Comparison of ENCODE assay signal across 8 cellular contexts in the genomic region with DNA sequence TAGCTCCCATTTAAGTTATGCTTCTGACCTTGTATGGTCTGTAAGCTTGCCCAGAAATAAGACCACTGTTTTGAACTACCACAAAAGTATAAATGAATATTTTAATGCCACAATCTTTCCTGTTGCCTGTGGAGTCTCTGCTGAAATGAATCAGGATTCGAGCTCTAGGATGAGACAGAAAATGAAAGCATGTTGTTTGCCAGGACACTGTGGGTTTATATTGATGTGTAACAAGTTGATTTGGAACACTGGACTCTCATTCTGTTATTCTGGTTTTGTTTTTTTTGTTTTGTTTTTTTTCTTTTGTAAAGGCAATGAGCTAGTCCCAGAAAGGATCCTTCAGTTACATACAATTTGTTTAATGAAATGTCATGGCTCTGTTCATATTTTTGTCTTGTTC. TPM values are rescaled to one million over a fixed set of nuclear protein-coding genes. Genes with fewer than 3 reads are reported as not detected.
DNase-seq lines count a peak whose midpoint lies in the region; ATAC-seq and TF ChIP-seq lines count a peak whose summit lies in the region.
"Not testable (repeated sequence)": the region's sequence is repeated elsewhere in the genome, so short reads cannot be mapped to it uniquely, and the experiment has no call there.

No MANE protein-coding gene starts in this region.

- POLR2A ChIA-PET in OCI-LY7 (lab: Charles Lee) (interaction anchor here (0.5 to 0.7 kb wide), 4 partner anchors 130 to 1198 kb away, joined by 3 to 4 read pairs (median 4); no protein-coding TSS in a partner anchor), MCF 10A (lab: Yijun Ruan, JAX) (interaction anchor here (0.7 to 1.3 kb wide), 5 partner anchors 9 to 129 kb away, joined by 3 to 4 read pairs (median 3); a partner anchor contains a TSS)
- POLR2A ChIA-PET in activated CD4-positive, alpha-beta T cell treated with anti-CD3 and anti-CD28 coated beads for 36 hours (lab: Charles Lee) = interaction anchor here (0.6 kb wide), 1 partner anchor 11 kb away, joined by 6 read pairs; no protein-coding TSS in a partner anchor

- not testable (repeated sequence) for H4K20me1 ChIP-seq in OCI-LY7 (ENCODE audit: insufficient read depth, low read length)

- not testable (repeated sequence) for H3K9me2 ChIP-seq in OCI-LY7 (ENCODE audit: insufficient read depth, low read length)

- H3K4me1 Mint-ChIP-seq in activated CD4-positive, alpha-beta T cell treated with anti-CD3 and anti-CD28 coated beads for 36 hours; activated naive CD4-positive, alpha-beta T cell treated with anti-CD3 and anti-CD28 coated beads, Interleukin-2, amount 50 U/mL, for 24 hours; MCF 10A (ENCODE audit: insufficient read depth, unreplicated experiment); type B pancreatic cell (ENCODE audit: unreplicated experiment): not testable (repeated sequence)
- peaks cover 12 to 21% of the 10 kb centered on the region in 2 donors for H3K4me1 Mint-ChIP-seq in natural killer cell

- not testable (repeated sequence) for H3K9me3 ChIP-seq in OCI-LY7 (ENCODE audit: low read length)

- peaks cover 97% of the 10 kb centered on the region for H3K36me3 ChIP-seq in OCI-LY7 (ENCODE audit: insufficient read depth, low read length)

- intact Hi-C loops in OCI-LY7 (cut with micrococcal nuclease; ENCODE audit: unreplicated experiment); activated CD4-positive, alpha-beta T cell treated with anti-CD3 and anti-CD28 coated beads for 36 hours (cut with DNase I, micrococcal nuclease); natural killer cell (cut with micrococcal nuclease): not testable (repeated sequence)
- intact Hi-C loops in MCF 10A (cut with micrococcal nuclease) = loop anchor here (1.0 kb wide), 1 partner anchor 22 kb away; no protein-coding TSS in a partner anchor

- not testable (repeated sequence) for H3K4me3 Mint-ChIP-seq in activated CD4-positive, alpha-beta T cell treated with anti-CD3 and anti-CD28 coated beads for 36 hours; activated naive CD4-positive, alpha-beta T cell treated with anti-CD3 and anti-CD28 coated beads, Interleukin-2, amount 50 U/mL, for 24 hours; MCF 10A (ENCODE audit: unreplicated experiment); natural killer cell; type B pancreatic cell

- CTCF ChIA-PET in OCI-LY7 (lab: Charles Lee; ENCODE audit: unreplicated experiment) = not testable (repeated sequence)
- CTCF ChIA-PET in activated CD4-positive, alpha-beta T cell treated with anti-CD3 and anti-CD28 coated beads for 36 hours (lab: Charles Lee) = interaction anchor here (0.7 to 1.9 kb wide), 2 partner anchors 86 to 158 kb away, joined by 4 to 5 read pairs; no protein-coding TSS in a partner anchor
- CTCF ChIA-PET in MCF 10A (lab: Yijun Ruan, JAX) = interaction anchor here (0.6 to 2.0 kb wide), 2 partner anchors 15 to 163 kb away, joined by 3 to 12 read pairs; no protein-coding TSS in a partner anchor

- not testable (repeated sequence) for H3K4me3 ChIP-seq in OCI-LY7 (ENCODE audit: low read depth, low read length, poor library complexity, severe bottlenecking); fibroblast of pulmonary artery (replicated peaks; ENCODE audit: low read depth, low read length)

- not testable (repeated sequence) for H3K79me2 ChIP-seq in OCI-LY7 (ENCODE audit: insufficient read depth, low read depth, low read length)

- H3K4me1 ChIP-seq in OCI-LY7 (ENCODE audit: insufficient read depth, low read length, poor library complexity, severe bottlenecking) = not testable (repeated sequence)

- TF ChIP-seq CTCF in OCI-LY7 (conservative IDR thresholded peaks at IDR 0.05; ENCODE audit: low read length); MCF 10A (IDR thresholded peaks at IDR 0.05; ENCODE audit: unreplicated experiment); fibroblast of pulmonary artery (IDR thresholded peaks at IDR 0.05; ENCODE audit: low read length, missing control alignments); natural killer cell (IDR thresholded peaks at IDR 0.05); type B pancreatic cell (conservative IDR thresholded peaks at IDR 0.05): not testable (repeated sequence)

- not testable (repeated sequence) for H3K4me2 ChIP-seq in OCI-LY7 (ENCODE audit: low read length)

- peaks cover 72% of the 10 kb centered on the region for H3K36me3 Mint-ChIP-seq in activated CD4-positive, alpha-beta T cell treated with anti-CD3 and anti-CD28 coated beads for 36 hours (ENCODE audit: low read depth)
- H3K36me3 Mint-ChIP-seq in activated naive CD4-positive, alpha-beta T cell treated with anti-CD3 and anti-CD28 coated beads, Interleukin-2, amount 50 U/mL, for 24 hours = peaks cover 28% of the 10 kb centered on the region
- H3K36me3 Mint-ChIP-seq in MCF 10A (ENCODE audit: insufficient read depth, unreplicated experiment) = peaks cover 94% of the 10 kb centered on the region
- peaks cover 39% of the 10 kb centered on the region for H3K36me3 Mint-ChIP-seq in natural killer cell
- H3K36me3 Mint-ChIP-seq in type B pancreatic cell = peaks cover 43% of the 10 kb centered on the region

- not testable (repeated sequence) for H3K9me3 Mint-ChIP-seq in activated CD4-positive, alpha-beta T cell treated with anti-CD3 and anti-CD28 coated beads for 36 hours (ENCODE audit: low read depth); activated naive CD4-positive, alpha-beta T cell treated with anti-CD3 and anti-CD28 coated beads, Interleukin-2, amount 50 U/mL, for 24 hours; MCF 10A (ENCODE audit: unreplicated experiment); natural killer cell; type B pancreatic cell

- not testable (repeated sequence) for ATAC-seq in activated CD4-positive, alpha-beta T cell treated with anti-CD3 and anti-CD28 coated beads for 36 hours; natural killer cell

- not testable (repeated sequence) for H3K27me3 Mint-ChIP-seq in activated CD4-positive, alpha-beta T cell treated with anti-CD3 and anti-CD28 coated beads for 36 hours; activated naive CD4-positive, alpha-beta T cell treated with anti-CD3 and anti-CD28 coated beads, Interleukin-2, amount 50 U/mL, for 24 hours; MCF 10A (ENCODE audit: insufficient read depth, unreplicated experiment); natural killer cell (ENCODE audit: low read depth in 2 of 2); type B pancreatic cell

- H2AFZ ChIP-seq in OCI-LY7 (ENCODE audit: low read length) = not testable (repeated sequence)

- H3K27ac ChIP-seq in OCI-LY7 (ENCODE audit: low read depth, low read length, poor library complexity, severe bottlenecking) = not testable (repeated sequence)

- H3K27ac Mint-ChIP-seq in activated CD4-positive, alpha-beta T cell treated with anti-CD3 and anti-CD28 coated beads for 36 hours = peak overlapping the region; percentile 42
- H3K27ac Mint-ChIP-seq in activated naive CD4-positive, alpha-beta T cell treated with anti-CD3 and anti-CD28 coated beads, Interleukin-2, amount 50 U/mL, for 24 hours = peak overlapping the region; percentile 51
- peak overlapping the region; percentile 70 for H3K27ac Mint-ChIP-seq in MCF 10A (ENCODE audit: low read depth, unreplicated experiment)
- peak overlapping the region; percentile 37 to 48 for H3K27ac Mint-ChIP-seq in natural killer cell
- peak overlapping the region; percentile 46 for H3K27ac Mint-ChIP-seq in type B pancreatic cell

- peak; percentile 26 for DNase-seq in ELR (ENCODE audit: low read depth)
- DNase-seq in OCI-LY7 (ENCODE audit: low spot score); activated CD4-positive, alpha-beta T cell treated with anti-CD3 and anti-CD28 coated beads for 36 hours; MCF 10A (ENCODE audit: unreplicated experiment); natural killer cell; type B pancreatic cell (ENCODE audit: extremely low spot score, unreplicated experiment): not testable (repeated sequence)
- peak; percentile 8 for DNase-seq in fibroblast of pulmonary artery (ENCODE audit: low read depth)

- BruUV-seq in OCI-LY7 (replicated peaks; lab: Mats Ljungman, UMichigan) (TSS peak; percentile 91), MCF 10A (replicated peaks; lab: Mats Ljungman, UMichigan) (TSS peak; percentile 70)

RNA-seq across cellular contexts. Expression of a gene that starts 29.6 kb away (rescaled TPM):
- total RNA-seq in OCI-LY7 (2014; rRNA removed; shearing (Covaris generic)) = 72.5 and 78.5 TPM in 2 replicates
- total RNA-seq in OCI-LY7 (2022) = 251 and 258 TPM in 2 replicates
- 100 to 1,000 TPM; 234 to 288 TPM for total RNA-seq in activated CD4-positive, alpha-beta T cell treated with anti-CD3 and anti-CD28 coated beads for 36 hours
- 154 and 171 TPM in 2 replicates for total RNA-seq in MCF 10A (2022)
- total RNA-seq in natural killer cell = 100 to 1,000 TPM; 291 to 314 (median 302) TPM
- total RNA-seq in type B pancreatic cell (ENCODE audit: low replicate concordance) = 156 and 168 TPM in 2 replicates
